Comparison of ENCODE assay signal across 1 cellular context in genomic region chr16:19135201-19135838, GRCh38.
TF ChIP-seq lines count a peak whose summit lies in the region.

No MANE protein-coding gene starts in this region.

TF ChIP-seq in GM23338, 12 proteins besides CTCF, POLR2A, EP300 and RAD21 (continued from another document):
- TF ChIP-seq, protein P1, sequence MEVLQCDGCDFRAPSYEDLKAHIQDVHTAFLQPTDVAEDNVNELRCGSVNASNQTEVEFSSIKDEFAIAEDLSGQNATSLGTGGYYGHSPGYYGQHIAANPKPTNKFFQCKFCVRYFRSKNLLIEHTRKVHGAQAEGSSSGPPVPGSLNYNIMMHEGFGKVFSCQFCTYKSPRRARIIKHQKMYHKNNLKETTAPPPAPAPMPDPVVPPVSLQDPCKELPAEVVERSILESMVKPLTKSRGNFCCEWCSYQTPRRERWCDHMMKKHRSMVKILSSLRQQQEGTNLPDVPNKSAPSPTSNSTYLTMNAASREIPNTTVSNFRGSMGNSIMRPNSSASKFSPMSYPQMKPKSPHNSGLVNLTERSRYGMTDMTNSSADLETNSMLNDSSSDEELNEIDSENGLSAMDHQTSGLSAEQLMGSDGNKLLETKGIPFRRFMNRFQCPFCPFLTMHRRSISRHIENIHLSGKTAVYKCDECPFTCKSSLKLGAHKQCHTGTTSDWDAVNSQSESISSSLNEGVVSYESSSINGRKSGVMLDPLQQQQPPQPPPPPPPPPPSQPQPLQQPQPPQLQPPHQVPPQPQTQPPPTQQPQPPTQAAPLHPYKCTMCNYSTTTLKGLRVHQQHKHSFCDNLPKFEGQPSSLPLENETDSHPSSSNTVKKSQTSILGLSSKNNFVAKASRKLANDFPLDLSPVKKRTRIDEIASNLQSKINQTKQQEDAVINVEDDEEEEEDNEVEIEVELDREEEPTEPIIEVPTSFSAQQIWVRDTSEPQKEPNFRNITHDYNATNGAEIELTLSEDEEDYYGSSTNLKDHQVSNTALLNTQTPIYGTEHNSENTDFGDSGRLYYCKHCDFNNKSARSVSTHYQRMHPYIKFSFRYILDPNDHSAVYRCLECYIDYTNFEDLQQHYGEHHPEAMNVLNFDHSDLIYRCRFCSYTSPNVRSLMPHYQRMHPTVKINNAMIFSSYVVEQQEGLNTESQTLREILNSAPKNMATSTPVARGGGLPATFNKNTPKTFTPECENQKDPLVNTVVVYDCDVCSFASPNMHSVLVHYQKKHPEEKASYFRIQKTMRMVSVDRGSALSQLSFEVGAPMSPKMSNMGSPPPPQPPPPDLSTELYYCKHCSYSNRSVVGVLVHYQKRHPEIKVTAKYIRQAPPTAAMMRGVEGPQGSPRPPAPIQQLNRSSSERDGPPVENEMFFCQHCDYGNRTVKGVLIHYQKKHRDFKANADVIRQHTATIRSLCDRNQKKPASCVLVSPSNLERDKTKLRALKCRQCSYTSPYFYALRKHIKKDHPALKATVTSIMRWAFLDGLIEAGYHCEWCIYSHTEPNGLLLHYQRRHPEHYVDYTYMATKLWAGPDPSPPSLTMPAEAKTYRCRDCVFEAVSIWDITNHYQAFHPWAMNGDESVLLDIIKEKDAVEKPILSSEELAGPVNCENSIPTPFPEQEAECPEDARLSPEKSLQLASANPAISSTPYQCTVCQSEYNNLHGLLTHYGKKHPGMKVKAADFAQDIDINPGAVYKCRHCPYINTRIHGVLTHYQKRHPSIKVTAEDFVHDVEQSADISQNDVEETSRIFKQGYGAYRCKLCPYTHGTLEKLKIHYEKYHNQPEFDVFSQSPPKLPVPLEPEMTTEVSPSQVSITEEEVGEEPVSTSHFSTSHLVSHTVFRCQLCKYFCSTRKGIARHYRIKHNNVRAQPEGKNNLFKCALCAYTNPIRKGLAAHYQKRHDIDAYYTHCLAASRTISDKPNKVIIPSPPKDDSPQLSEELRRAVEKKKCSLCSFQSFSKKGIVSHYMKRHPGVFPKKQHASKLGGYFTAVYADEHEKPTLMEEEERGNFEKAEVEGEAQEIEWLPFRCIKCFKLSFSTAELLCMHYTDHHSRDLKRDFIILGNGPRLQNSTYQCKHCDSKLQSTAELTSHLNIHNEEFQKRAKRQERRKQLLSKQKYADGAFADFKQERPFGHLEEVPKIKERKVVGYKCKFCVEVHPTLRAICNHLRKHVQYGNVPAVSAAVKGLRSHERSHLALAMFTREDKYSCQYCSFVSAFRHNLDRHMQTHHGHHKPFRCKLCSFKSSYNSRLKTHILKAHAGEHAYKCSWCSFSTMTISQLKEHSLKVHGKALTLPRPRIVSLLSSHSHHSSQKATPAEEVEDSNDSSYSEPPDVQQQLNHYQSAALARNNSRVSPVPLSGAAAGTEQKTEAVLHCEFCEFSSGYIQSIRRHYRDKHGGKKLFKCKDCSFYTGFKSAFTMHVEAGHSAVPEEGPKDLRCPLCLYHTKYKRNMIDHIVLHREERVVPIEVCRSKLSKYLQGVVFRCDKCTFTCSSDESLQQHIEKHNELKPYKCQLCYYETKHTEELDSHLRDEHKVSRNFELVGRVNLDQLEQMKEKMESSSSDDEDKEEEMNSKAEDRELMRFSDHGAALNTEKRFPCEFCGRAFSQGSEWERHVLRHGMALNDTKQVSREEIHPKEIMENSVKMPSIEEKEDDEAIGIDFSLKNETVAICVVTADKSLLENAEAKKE (CRISPR knock-in tag; IDR thresholded peaks at IDR 0.05): no peak
- TF ChIP-seq ETS1 (IDR thresholded peaks at IDR 0.05): no peak
- no peak for TF ChIP-seq JUNB (IDR thresholded peaks at IDR 0.05; ENCODE audit: unreplicated experiment)
- no peak for TF ChIP-seq ZNF114 (CRISPR knock-in tag; IDR thresholded peaks at IDR 0.05)
- TF ChIP-seq STAT1 (IDR thresholded peaks at IDR 0.05; ENCODE audit: unreplicated experiment): no peak
- no peak for TF ChIP-seq NANOG (IDR thresholded peaks at IDR 0.05; ENCODE audit: borderline replicate concordance)
